Comparison of ENCODE assay signal across 8 cellular contexts in genomic region chr9:130712564-130713285, GRCh38. TPM values are rescaled to one million over a fixed set of nuclear protein-coding genes. Genes with fewer than 3 reads are reported as not detected.
DNase-seq lines count a peak whose midpoint lies in the region; ATAC-seq, FAIRE-seq and TF ChIP-seq lines count a peak whose summit lies in the region.

No MANE protein-coding gene starts in this region.

- H3K36me3 ChIP-seq in right atrium auricular region: no peaks in the 10 kb centered on the region
- no peaks in the 10 kb centered on the region for H3K36me3 ChIP-seq in psoas muscle (ENCODE audit: insufficient read depth in 1 of 2, low read depth in 1 of 2)

- H3K4me3 ChIP-seq in right atrium auricular region: peak overlapping the region; percentile 95
- peak overlapping the region; percentile 94 for H3K4me3 ChIP-seq in psoas muscle

- H3K4me3 Mint-ChIP-seq in T-helper 1 cell treated with Interleukin-12 subunit alpha and Interleukin-12 subunit beta and Interleukin-4 antibody, amounts not matched to agents 30 μg/mL and 1 μg/mL, for 36 hours: peak overlapping the region; percentile 90

- FAIRE-seq in urothelium cell line (lab: Jason Lieb, UNC): no peak

- H3K36me3 Mint-ChIP-seq in T-helper 1 cell treated with Interleukin-12 subunit alpha and Interleukin-12 subunit beta and Interleukin-4 antibody, amounts not matched to agents 30 μg/mL and 1 μg/mL, for 36 hours (ENCODE audit: low read depth): no peaks in the 10 kb centered on the region

- no peak for TF ChIP-seq CTCF in right atrium auricular region (IDR thresholded peaks at IDR 0.05)
- no peak for TF ChIP-seq CTCF in psoas muscle (IDR thresholded peaks at IDR 0.05)

- 0 to 1% (median 0%) methylated on average over 52 to 68 of the region's 68 CpGs for WGBS in psoas muscle, 3 donors

- intact Hi-C loops in psoas muscle (cut with DNase I): loop anchor here in 1 of 2 donors (5.0 kb wide), 1 partner anchor 55 kb away; no protein-coding TSS in a partner anchor

- H3K27me3 Mint-ChIP-seq in T-helper 1 cell treated with Interleukin-12 subunit alpha and Interleukin-12 subunit beta and Interleukin-4 antibody, amounts not matched to agents 30 μg/mL and 1 μg/mL, for 36 hours (ENCODE audit: low read depth): no peaks in the 10 kb centered on the region

- H3K9me3 Mint-ChIP-seq in T-helper 1 cell treated with Interleukin-12 subunit alpha and Interleukin-12 subunit beta and Interleukin-4 antibody, amounts not matched to agents 30 μg/mL and 1 μg/mL, for 36 hours: no peaks in the 10 kb centered on the region

- H3K9me3 ChIP-seq in right atrium auricular region: no peaks in the 10 kb centered on the region
- no peaks in the 10 kb centered on the region for H3K9me3 ChIP-seq in psoas muscle

- H3K4me1 ChIP-seq in right atrium auricular region (peaks cover 0 to 34% of the 10 kb centered on the region in 2 donors), psoas muscle (peaks cover 25% of the 10 kb centered on the region)

- H3K27ac Mint-ChIP-seq in T-helper 1 cell treated with Interleukin-12 subunit alpha and Interleukin-12 subunit beta and Interleukin-4 antibody, amounts not matched to agents 30 μg/mL and 1 μg/mL, for 36 hours: peak overlapping the region; percentile 95

- ATAC-seq in GM18498 (IDR thresholded peaks at IDR 0.05; ENCODE audit: unreplicated experiment) (peak; percentile 97), HG02885 (IDR thresholded peaks at IDR 0.05; ENCODE audit: poor library complexity, unreplicated experiment) (peak; percentile 95), psoas muscle (peak; percentile 97 to 98 (median 97))

- H3K27ac ChIP-seq in angular gyrus (ENCODE audit: low read depth, low read length): peak overlapping the region; percentile 98
- peak overlapping the region; percentile 95 to 98 for H3K27ac ChIP-seq in right atrium auricular region
- peak overlapping the region; percentile 89 for H3K27ac ChIP-seq in psoas muscle

- H3K27me3 ChIP-seq in right atrium auricular region (no peaks in the 10 kb centered on the region), psoas muscle (ENCODE audit: insufficient read depth in 3 of 3, low read length in 2 of 3) (no peaks in the 10 kb centered on the region)

- DNase-seq in NCI-H1694 (lab: John Stamatoyannopoulos, UW): peak; percentile 92
- peak; percentile 99 for DNase-seq in right atrium auricular region (ENCODE audit: low spot score)
- peak; percentile 99 for DNase-seq in psoas muscle
- DNase-seq in urothelium cell line (ENCODE audit: low spot score): peak; percentile 96

- H3K4me1 Mint-ChIP-seq in T-helper 1 cell treated with Interleukin-12 subunit alpha and Interleukin-12 subunit beta and Interleukin-4 antibody, amounts not matched to agents 30 μg/mL and 1 μg/mL, for 36 hours (ENCODE audit: low read depth): peaks cover 29% of the 10 kb centered on the region

RNA-seq across cellular contexts. Expression of gene EXOSC2, which starts 19.1 kb away (rescaled TPM):
- total RNA-seq in right atrium auricular region (10 to 100 TPM in 1 of 2 donors, 1 to 10 TPM in 1; 7.3 to 15.9 TPM), psoas muscle (10 to 100 TPM; 14.4 to 19.7 (median 16.1) TPM)
- polyA plus RNA-seq in psoas muscle: 10 to 100 TPM; 11.8 to 25.0 (median 15.5) TPM

RNA-seq across cellular contexts. Expression of gene PRDM12, which starts 48.3 kb away (rescaled TPM):
- not detected for total RNA-seq in right atrium auricular region
- not detected for total RNA-seq in psoas muscle
- under 1 TPM; 0.03 to 0.17 (median 0.06) TPM for polyA plus RNA-seq in psoas muscle

Comparison
In these comparisons a context has a peak if more than half of its experiments do, and no peak if none do; other contexts are left out.
1. Peak in every context shown above with its lines: DNase-seq, ATAC-seq, H3K4me3 ChIP-seq and H3K27ac ChIP-seq.